28 cellular contexts compared by ENCODE assay signal in genomic region chr2:128455710-128456050, GRCh38.
"Had no signal": no experiment of that assay in that cellular context is flagged by ENCODE, and none has a peak within 500 bp of the region (broad histone marks: within the 10 kb centered on the region; RNA-seq: fewer than 3 reads in every experiment).

No MANE protein-coding gene starts in this region.

- H3K27me3 ChIP-seq: adrenal gland, body of pancreas, foreskin keratinocyte, heart left ventricle, neural progenitor cell, right lobe of liver, upper lobe of right lung had no signal

- H3K4me3 ChIP-seq: adrenal gland, body of pancreas, heart left ventricle, neural progenitor cell, right lobe of liver, skin epidermis, upper lobe of right lung had no signal

- H3K4me1 ChIP-seq: foreskin keratinocyte, right lobe of liver had no signal

- H3K36me3 ChIP-seq: adrenal gland, heart left ventricle, neural progenitor cell, right lobe of liver, upper lobe of right lung had no signal

- ATAC-seq: activated CD8-positive, alpha-beta T cell treated with anti-CD3 and anti-CD28 coated beads for 36 hours; activated T-cell treated with anti-CD3 and anti-CD28 coated beads, Interleukin-2, amount 50 U/mL, for 72 hours; body of pancreas; esophagus mucosa; foreskin keratinocyte; heart left ventricle; naive thymus-derived CD4-positive, alpha-beta T cell; right lobe of liver; SK-N-SH treated with all-trans-retinoic acid at 6 μM for 48 hours; stimulated activated memory B cell treated with anti-CD40 and anti-IgM and Interleukin-4, amounts not matched to agents 10 μg/mL and 1 μg/mL and 100 μg/mL, for 72 hours; upper lobe of right lung had no signal

- DNase-seq: activated CD4-positive, alpha-beta T cell treated with anti-CD3 and anti-CD28 coated beads, Interleukin-2, amount 50 U/mL, for 1 hour; activated CD4-positive, CD25-positive, alpha-beta regulatory T cell treated with anti-CD3 and anti-CD28 coated beads, Interleukin-2, amount 50 U/mL, for 72 hours; activated CD8-positive, alpha-beta T cell treated with anti-CD3 and anti-CD28 coated beads for 36 hours; activated naive CD4-positive, alpha-beta T cell treated with anti-CD3 and anti-CD28 coated beads for 36 hours; activated naive CD8-positive, alpha-beta T cell treated with anti-CD3 and anti-CD28 coated beads for 36 hours; activated T-cell treated with anti-CD3 and anti-CD28 coated beads for 4 hours; activated T-cell treated with anti-CD3 and anti-CD28 coated beads, Interleukin-2, amount 50 U/mL, for 72 hours; aorta; cortex of kidney; foreskin keratinocyte; midbrain; naive thymus-derived CD4-positive, alpha-beta T cell; occipital lobe; stimulated activated CD4-positive, alpha-beta T cell treated with anti-CD3 and anti-CD28 coated beads, Interleukin-12 subunit alpha, Interleukin-12 subunit beta, amount 100 ng/mL, for 4 hours; stimulated activated CD4-positive, alpha-beta T cell treated with anti-CD3 and anti-CD28 coated beads, Interleukin-4, amount 100 ng/mL, for 1 hour; stimulated activated naive CD8-positive, alpha-beta T cell treated with anti-CD3 and anti-CD28 coated beads, Interleukin-15, amount 100 ng/mL, for 72 hours; substantia nigra; T-helper 2 cell had no signal

- H3K27ac ChIP-seq: adrenal gland, body of pancreas, foreskin keratinocyte, heart left ventricle, neural progenitor cell, right lobe of liver, skin epidermis, upper lobe of right lung had no signal

- H3K9me3 ChIP-seq: body of pancreas, right lobe of liver, upper lobe of right lung had no signal
